ENCODE assay signal across 17 cellular contexts in the genomic region with DNA sequence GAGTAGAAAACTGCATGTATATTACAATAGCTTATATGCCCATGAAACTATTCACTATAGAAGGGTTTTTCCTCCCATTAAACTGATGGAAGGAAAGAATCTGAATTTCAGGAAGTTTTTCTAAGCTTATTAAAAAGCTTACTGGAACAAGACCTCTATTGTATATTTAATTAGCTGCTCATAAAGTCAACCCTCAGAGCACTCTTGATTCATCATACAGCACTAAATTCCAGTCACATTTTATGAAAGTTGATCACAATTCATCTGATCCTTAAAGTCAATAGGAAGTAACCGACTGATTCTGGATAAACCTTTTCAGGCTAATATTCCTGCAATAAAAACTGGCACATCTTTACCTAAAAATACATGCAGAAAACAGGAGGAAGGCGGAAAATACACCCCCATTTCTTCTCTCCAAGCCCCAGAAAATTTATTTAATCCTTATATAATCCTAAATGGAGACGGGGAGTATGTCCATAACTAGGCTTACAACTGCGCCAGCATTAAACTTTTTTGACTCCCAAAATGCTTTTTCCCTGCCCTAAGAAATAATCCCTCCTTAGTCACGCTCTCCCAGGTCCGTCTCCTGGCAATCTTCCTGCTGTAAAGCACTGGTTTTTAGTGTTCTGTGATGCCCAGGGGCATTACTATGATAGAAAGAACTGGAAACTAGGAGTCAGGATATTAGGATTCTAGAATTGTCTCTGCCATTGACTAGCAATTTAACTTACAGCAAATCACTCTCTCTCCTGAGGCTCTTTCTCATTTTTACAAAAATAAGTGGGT. TPM values are rescaled to one million over a fixed set of nuclear protein-coding genes. Genes with fewer than 3 reads are reported as not detected.
DNase-seq lines count a peak whose midpoint lies in the region; ATAC-seq, FAIRE-seq and TF ChIP-seq lines count a peak whose summit lies in the region.
"Had no signal": no experiment of that assay in that cellular context is flagged by ENCODE, and none has a peak within 500 bp of the region (broad histone marks: within the 10 kb centered on the region; RNA-seq: fewer than 3 reads in every experiment).

No MANE protein-coding gene starts in this region.

- peak overlapping the region; percentile 14; the same call in 1 of the 2 replicates for H3K27ac ChIP-seq in 22Rv1
- H3K27ac ChIP-seq: Peyer's patch had no signal

- peak overlapping the region; percentile 17 for H3K4me3 ChIP-seq in LNCaP clone FGC (ENCODE audit: low read depth, low read length)
- H3K4me3 ChIP-seq: Peyer's patch had no signal

- no peak for ATAC-seq in HG02571 (IDR thresholded peaks at IDR 0.05; ENCODE audit: unreplicated experiment)

- H3K27me3 Mint-ChIP-seq in brain: no peaks in the 10 kb centered on the region
- no peaks in the 10 kb centered on the region for H3K27me3 Mint-ChIP-seq in neural crest cell (ENCODE audit: low read depth)
- H3K27me3 Mint-ChIP-seq: CD4-positive, alpha-beta memory T cell had no signal

- DNase-seq in LNCaP clone FGC (ENCODE audit: low read depth) (peak; percentile 74), neural crest cell (ENCODE audit: low read depth, low spot score) (no peak), CD1c-positive myeloid dendritic cell (ENCODE audit: extremely low spot score) (no peak), HTR-8/SVneo (ENCODE audit: insufficient read length, low spot score) (no peak), NCI-H345 treated with DMSO at 0.1 percent for 48 hours (lab: John Stamatoyannopoulos, UW; ENCODE audit: unreplicated experiment) (no peak)
- DNase-seq: CD4-positive, alpha-beta memory T cell; DND-41; NCI-H1092 treated with DMSO at 0.1 percent for 48 hours; NCI-H187; NCI-H446 treated with DMSO at 0.1 percent for 48 hours; NCI-H774; Peyer's patch; SIG-M5 had no signal

- H3K27ac Mint-ChIP-seq in brain (peak overlapping the region in 3 of 5 experiments; percentile 20 to 84 (median 68)), neural crest cell (ENCODE audit: unreplicated experiment) (peak overlapping the region; percentile 97)

- H3K36me3 Mint-ChIP-seq in brain (peaks cover 65% of the 10 kb centered on the region), neural crest cell (ENCODE audit: low read depth) (peaks cover 22% of the 10 kb centered on the region)

- H3K9me3 Mint-ChIP-seq in brain (no peaks in the 10 kb centered on the region), neural crest cell (no peaks in the 10 kb centered on the region)

- no peak overlapping the region for H3K4me3 Mint-ChIP-seq in brain
- no peak overlapping the region for H3K4me3 Mint-ChIP-seq in neural crest cell
- H3K4me3 Mint-ChIP-seq: CD4-positive, alpha-beta memory T cell had no signal

- FAIRE-seq in HTR-8/SVneo (lab: Jason Lieb, UNC): no peak
- FAIRE-seq: H1 had no signal

- no peak for TF ChIP-seq CTCF in 22Rv1 (IDR thresholded peaks at IDR 0.05)
- TF ChIP-seq CTCF in LNCaP clone FGC (IDR thresholded peaks at IDR 0.05; ENCODE audit: control insufficient read depth, extremely low read depth, insufficient read depth): no peak
- TF ChIP-seq CTCF in brain (conservative IDR thresholded peaks at IDR 0.05): no peak
- TF ChIP-seq CTCF in neural crest cell (conservative IDR thresholded peaks at IDR 0.05): no peak

- H3K4me1 Mint-ChIP-seq in brain: peaks cover 51% of the 10 kb centered on the region
- peaks cover 66% of the 10 kb centered on the region for H3K4me1 Mint-ChIP-seq in neural crest cell

RNA-seq across cellular contexts. Expression of gene DICER1, which starts 35.2 kb away (rescaled TPM):
- polyA plus RNA-seq in brain (ENCODE audit: insufficient read depth, low read depth, low replicate concordance): 5.9 TPM
- total RNA-seq in neural crest cell: 104 and 115 TPM in 2 replicates
